ENCODE assay signal across 23 cellular contexts in genomic region chr13:76741624-76742023, GRCh38.
DNase-seq lines count a peak whose midpoint lies in the region; ATAC-seq and TF ChIP-seq lines count a peak whose summit lies in the region.
"Had no signal": no experiment of that assay in that cellular context is flagged by ENCODE, and none has a peak within 500 bp of the region (broad histone marks: within the 10 kb centered on the region; RNA-seq: fewer than 3 reads in every experiment).

No MANE protein-coding gene starts in this region.

- peaks cover 4% of the 10 kb centered on the region; the same call in 1 of the 2 replicates for H3K4me1 ChIP-seq in IMR-90 (ENCODE audit: control insufficient read depth, insufficient read depth, low read length)
- no peaks in the 10 kb centered on the region for H3K4me1 ChIP-seq in mesenchymal stem cell (ENCODE audit: control insufficient read depth, insufficient read depth, low read depth, low read length)
- H3K4me1 ChIP-seq in MM.1S (ENCODE audit: low read length) = peaks cover 11% of the 10 kb centered on the region; the same call in 1 of the 2 replicates
- no peaks in the 10 kb centered on the region for H3K4me1 ChIP-seq in BE2C
- H3K4me1 ChIP-seq: A549, Caco-2 had no signal

- H4K91ac ChIP-seq in IMR-90 (ENCODE audit: insufficient read depth, low read depth, low read length) (no peak overlapping the region), mesenchymal stem cell (ENCODE audit: low read length) (no peak overlapping the region)

- H2AK5ac ChIP-seq in IMR-90 (ENCODE audit: low read depth, low read length) (no peak overlapping the region), mesenchymal stem cell (ENCODE audit: low read length, severe bottlenecking) (no peak overlapping the region)

- H3K4me2 ChIP-seq in IMR-90 (ENCODE audit: low read depth, low read length) (no peak overlapping the region), mesenchymal stem cell (ENCODE audit: low read length, poor library complexity, severe bottlenecking) (no peak overlapping the region), MM.1S (ENCODE audit: low read depth, low read length) (no peak overlapping the region)
- H3K4me2 ChIP-seq: A549, BLaER1, GM23338 had no signal

- H3K18ac ChIP-seq in IMR-90 (ENCODE audit: low read depth, low read length) (no peak overlapping the region), mesenchymal stem cell (ENCODE audit: low read depth in 1 of 2, low read length in 2 of 2) (no peak overlapping the region)

- CTCF ChIA-PET in IMR-90 (lab: Yijun Ruan, JAX) = interaction anchor here (0.7 kb wide), 1 partner anchor 81 kb away, joined by 3 read pairs; no protein-coding TSS in a partner anchor

- H2AK9ac ChIP-seq in IMR-90 (replicated peaks; ENCODE audit: low read depth, low read length, poor library complexity) = no peak overlapping the region

- H3K14ac ChIP-seq in IMR-90 (replicated peaks; ENCODE audit: low read depth, low read length) (no peak overlapping the region), mesenchymal stem cell (ENCODE audit: low read length in 2 of 2) (no peak overlapping the region)

- intact Hi-C loops in IMR-90 (cut with micrococcal nuclease) = no loop called here

- H2BK15ac ChIP-seq in IMR-90 (ENCODE audit: low read depth, low read length) (no peak overlapping the region), mesenchymal stem cell (ENCODE audit: low read depth, poor library complexity, severe bottlenecking) (no peak overlapping the region)

- H3K9me1 ChIP-seq in IMR-90 (ENCODE audit: insufficient read depth, low read length) = peaks cover 2% of the 10 kb centered on the region; the same call in 1 of the 2 replicates

- no peak overlapping the region for H3K56ac ChIP-seq in IMR-90 (ENCODE audit: extremely low read depth, insufficient read depth, low read length)

- H4K5ac ChIP-seq in IMR-90 (ENCODE audit: low read depth, low read length) = no peak overlapping the region

- in situ Hi-C loops in IMR-90 (cut with MboI; ENCODE audit: low sequenced_read_pairs) = no loop called here

- no peak overlapping the region; the same call in 1 of the 2 replicates for H2BK20ac ChIP-seq in IMR-90 (ENCODE audit: low read depth, low read length)

- peak overlapping the region; percentile 34 for H2BK5ac ChIP-seq in IMR-90 (ENCODE audit: low read depth, low read length, poor library complexity, severe bottlenecking)
- H2BK5ac ChIP-seq in mesenchymal stem cell (ENCODE audit: low read depth, low read length, poor library complexity, severe bottlenecking) = no peak overlapping the region

- no peaks in the 10 kb centered on the region for H3K79me2 ChIP-seq in MM.1S (ENCODE audit: low read length)

- DNase-seq in EH (ENCODE audit: low read depth) = peak; percentile 32
- DNase-seq in IMR-90 = peak; percentile 78
- peak; percentile 38 to 51 for DNase-seq in foreskin fibroblast
- peak; percentile 61 for DNase-seq in mesenchymal stem cell
- DNase-seq in MM.1S = no peak
- no peak for DNase-seq in BE2C
- no peak for DNase-seq in stimulated activated CD4-positive, alpha-beta T cell treated with anti-CD3 and anti-CD28 coated beads, Interleukin-2, amount 100 ng/mL, for 48 hours
- DNase-seq: 8988T; ACHN; Caco-2; CD4-positive, CD25-positive, alpha-beta regulatory T cell; CD8-positive, alpha-beta T cell; DMS153; DND-41; EL; GF-D8; H9 had no signal

- TF ChIP-seq CTCF in IMR-90 (conservative IDR thresholded peaks at IDR 0.05; ENCODE audit: low read depth, low read length) = no peak
- no peak for TF ChIP-seq CTCF in foreskin fibroblast (IDR thresholded peaks at IDR 0.05; ENCODE audit: low read depth, low read length)
- TF ChIP-seq CTCF in MM.1S (IDR thresholded peaks at IDR 0.05; ENCODE audit: low read length) = no peak
- no peak for TF ChIP-seq CTCF in BE2C (IDR thresholded peaks at IDR 0.05; ENCODE audit: low read depth, low read length)

- no peak overlapping the region for H2BK12ac ChIP-seq in mesenchymal stem cell (ENCODE audit: low read length in 2 of 2)

- H4K20me1 ChIP-seq in IMR-90 (ENCODE audit: insufficient read depth, low read length) (no peaks in the 10 kb centered on the region), MM.1S (ENCODE audit: insufficient read depth, low read length) (no peaks in the 10 kb centered on the region)
- H4K20me1 ChIP-seq: BLaER1 had no signal

- no TSS peak for BruUV-seq in IMR-90 (replicated peaks; lab: Mats Ljungman, UMichigan)

- H3K27me3 ChIP-seq in IMR-90 (ENCODE audit: control insufficient read depth, insufficient read depth, low read length) (no peaks in the 10 kb centered on the region), mesenchymal stem cell (ENCODE audit: control insufficient read depth in 1 of 2, insufficient read depth in 1 of 2, low read length in 2 of 2) (no peaks in the 10 kb centered on the region), MM.1S (replicated peaks; ENCODE audit: insufficient read depth, low read length) (no peaks in the 10 kb centered on the region), BE2C (no peaks in the 10 kb centered on the region)
- H3K27me3 ChIP-seq: BLaER1 had no signal

- no peak for TF ChIP-seq RAD21 in IMR-90 (IDR thresholded peaks at IDR 0.05; ENCODE audit: low read length)

- H3K36me3 ChIP-seq in IMR-90 (ENCODE audit: control insufficient read depth, insufficient read depth, low read length) (no peaks in the 10 kb centered on the region), mesenchymal stem cell (ENCODE audit: control insufficient read depth in 1 of 2, insufficient read depth in 2 of 2, low read depth in 1 of 2, low read length in 2 of 2) (peaks cover 0 to 4% of the 10 kb centered on the region in 2 experiments), MM.1S (replicated peaks; ENCODE audit: insufficient read depth, low read length) (no peaks in the 10 kb centered on the region), BE2C (no peaks in the 10 kb centered on the region)
- H3K36me3 ChIP-seq: BLaER1 had no signal

- no peaks in the 10 kb centered on the region for H3K79me1 ChIP-seq in IMR-90 (ENCODE audit: low read depth in 1 of 2, low read length in 2 of 2)
- H3K79me1 ChIP-seq in mesenchymal stem cell (replicated peaks; ENCODE audit: low read length, poor library complexity, severe bottlenecking) = no peaks in the 10 kb centered on the region

- no peak overlapping the region for H3K23ac ChIP-seq in IMR-90 (ENCODE audit: low read depth, low read length)
- no peak overlapping the region for H3K23ac ChIP-seq in mesenchymal stem cell (ENCODE audit: low read length in 2 of 2)

- no CpG with 5 or more reads among the region's 1 CpG for WGBS in IMR-90 (ENCODE audit: extremely low coverage in 2 of 2, insufficient read length in 1 of 2), 2 experiments
- 13% methylated on average over 1 of the region's 1 CpG for WGBS in mesenchymal stem cell

- H2AFZ ChIP-seq in IMR-90 (replicated peaks; ENCODE audit: low read length, poor library complexity) = no peak overlapping the region
- H2AFZ ChIP-seq in mesenchymal stem cell (ENCODE audit: low read depth, low read length) = no peak overlapping the region
- H2AFZ ChIP-seq in MM.1S (ENCODE audit: low read length) = no peak overlapping the region
- H2AFZ ChIP-seq: GM23338 had no signal

- H3K9me3 ChIP-seq in IMR-90 (ENCODE audit: control insufficient read depth, insufficient read depth, low read length) = peaks cover 3% of the 10 kb centered on the region; the same call in 1 of the 2 replicates
- peaks cover 25% of the 10 kb centered on the region for H3K9me3 ChIP-seq in mesenchymal stem cell (ENCODE audit: control insufficient read depth, low read length)
- no peaks in the 10 kb centered on the region for H3K9me3 ChIP-seq in MM.1S (replicated peaks; ENCODE audit: insufficient read depth, low read length)
- H3K9me3 ChIP-seq in BE2C = no peaks in the 10 kb centered on the region
- H3K9me3 ChIP-seq: A549, Caco-2 had no signal

- H3K27ac ChIP-seq in IMR-90 (ENCODE audit: insufficient read depth, low read length) = no peak overlapping the region
- H3K27ac ChIP-seq in mesenchymal stem cell (ENCODE audit: low read length, poor library complexity, severe bottlenecking) = no peak overlapping the region
- H3K27ac ChIP-seq in MM.1S (ENCODE audit: low read length) = no peak overlapping the region
- H3K27ac ChIP-seq: A549, BLaER1, C4-2B had no signal

- H4K8ac ChIP-seq in IMR-90 (ENCODE audit: low read depth in 2 of 2, low read length in 2 of 2) (peak overlapping the region in 1 of 2 experiments; percentile 12; a peak in 1 of 4 replicates), mesenchymal stem cell (ENCODE audit: low read length) (no peak overlapping the region)

- H2BK120ac ChIP-seq in IMR-90 (ENCODE audit: low read depth, low read length) (peak overlapping the region; percentile 20; the same call in 1 of the 2 replicates), mesenchymal stem cell (ENCODE audit: low read depth, low read length) (no peak overlapping the region)

- dilution Hi-C loops in IMR-90 (cut with HindIII; ENCODE audit: low sequenced_read_pairs, unreplicated experiment) = no loop called here

- H3K4me3 ChIP-seq in IMR-90 (ENCODE audit: insufficient read depth, low read depth, low read length) = no peak overlapping the region
- H3K4me3 ChIP-seq in foreskin fibroblast (ENCODE audit: low read depth in 1 of 2, low read length in 2 of 2) = no peak overlapping the region
- no peak overlapping the region for H3K4me3 ChIP-seq in mesenchymal stem cell (ENCODE audit: insufficient read depth in 1 of 2, low read depth in 1 of 2, low read length in 2 of 2)
- H3K4me3 ChIP-seq in MM.1S (ENCODE audit: low read length) = no peak overlapping the region
- H3K4me3 ChIP-seq in BE2C (ENCODE audit: low read depth, low read length) = no peak overlapping the region
- H3K4me3 ChIP-seq: A549, BLaER1, GM23338 had no signal

- H3F3A ChIP-seq in MM.1S (ENCODE audit: insufficient read depth, low read length) = no peaks in the 10 kb centered on the region

- POLR2A ChIA-PET in IMR-90 (lab: Charles Lee; ENCODE audit: unreplicated experiment) = no interaction called here

- no peak overlapping the region for H3K9ac ChIP-seq in IMR-90 (ENCODE audit: low read depth, low read length)
- H3K9ac ChIP-seq in mesenchymal stem cell (ENCODE audit: low read length) = no peak overlapping the region
- no peak overlapping the region for H3K9ac ChIP-seq in MM.1S (ENCODE audit: low read length)
- H3K9ac ChIP-seq: BLaER1 had no signal

- no peak for TF ChIP-seq POLR2A in IMR-90 (IDR thresholded peaks at IDR 0.05; ENCODE audit: low read depth, low read length)

- no peak overlapping the region for H3K4ac ChIP-seq in IMR-90 (ENCODE audit: low read depth, low read length)
- H3K4ac ChIP-seq in mesenchymal stem cell (ENCODE audit: low read depth in 1 of 2, low read length in 2 of 2) = no peak overlapping the region

- H3K9me2 ChIP-seq in MM.1S (replicated peaks; ENCODE audit: insufficient read depth, low read length) = no peaks in the 10 kb centered on the region

- ATAC-seq in IMR-90 (ENCODE audit: low read depth) (peak; percentile 89), GM19467 (IDR thresholded peaks at IDR 0.05; ENCODE audit: unreplicated experiment) (no peak)
- ATAC-seq: A549; CD8-positive, alpha-beta T cell; GM23338; HCT116 had no signal

TF ChIP-seq in IMR-90, 13 proteins besides CTCF, POLR2A, EP300 and RAD21:
- no peak for TF ChIP-seq RFX5 (IDR thresholded peaks at IDR 0.05; ENCODE audit: low read depth, low read length)
- peak; percentile 33; the same call in 1 of the 2 replicates for TF ChIP-seq MAFK (IDR thresholded peaks at IDR 0.05; ENCODE audit: low read depth, low read length)

Comparison
In these comparisons a context has a peak if more than half of its experiments do, and no peak if none do; other contexts are left out.
1. DNase-seq: peak in EH (single experiment), IMR-90 (single experiment), foreskin fibroblast (2 of 2) and mesenchymal stem cell (single experiment); none in MM.1S (single experiment), BE2C (single experiment) and stimulated activated CD4-positive, alpha-beta T cell treated with anti-CD3 and anti-CD28 coated beads, Interleukin-2, amount 100 ng/mL, for 48 hours (0 of 2).